ENCODE assay signal across 12 cellular contexts in the genomic region with DNA sequence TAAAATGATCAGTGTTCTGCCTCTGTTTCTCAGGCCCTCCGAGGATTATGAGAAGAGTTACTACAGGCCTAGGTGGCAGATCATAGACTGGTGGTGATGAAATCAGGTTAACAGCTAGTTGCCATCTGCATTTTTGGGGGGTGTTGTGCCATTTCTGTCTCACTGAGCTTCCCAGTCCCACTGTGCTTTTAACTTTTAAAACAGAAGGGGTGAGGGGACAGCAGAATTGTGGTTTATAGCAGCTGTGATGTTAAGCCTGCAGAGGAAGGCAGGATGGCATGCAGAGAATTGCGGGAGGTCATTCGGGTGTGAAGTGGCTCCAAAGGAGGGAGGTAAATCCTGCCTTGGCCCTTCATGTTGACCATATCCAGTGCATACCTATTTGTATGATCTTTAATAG. TPM values are rescaled to one million over a fixed set of nuclear protein-coding genes. Genes with fewer than 3 reads are reported as not detected.
DNase-seq lines count a peak whose midpoint lies in the region; ATAC-seq and TF ChIP-seq lines count a peak whose summit lies in the region.
"Had no signal": no experiment of that assay in that cellular context is flagged by ENCODE, and none has a peak within 500 bp of the region (broad histone marks: within the 10 kb centered on the region; RNA-seq: fewer than 3 reads in every experiment).

No MANE protein-coding gene starts in this region.

- no peak for DNase-seq in CD4-positive, CD25-positive, alpha-beta regulatory T cell
- peak in 1 of 2 experiments; percentile 65 for DNase-seq in HL-60 (ENCODE audit: low read depth in 1 of 2, low spot score in 1 of 2)
- peak; percentile 82 for DNase-seq in myocyte (ENCODE audit: low read depth)
- DNase-seq in KG1 (lab: John Stamatoyannopoulos, UW): no peak
- DNase-seq in cerebellum (ENCODE audit: low spot score): no peak
- DNase-seq in SW480 (ENCODE audit: low spot score): no peak
- no peak for DNase-seq in NCI-H2029 treated with DMSO at 0.1 percent for 48 hours (lab: John Stamatoyannopoulos, UW)
- DNase-seq: dorsolateral prefrontal cortex; NCI-H1436 treated with DMSO at 0.1 percent for 48 hours; stimulated activated CD4-positive, alpha-beta T cell treated with anti-CD3 and anti-CD28 coated beads, Interleukin-2, amount 100 ng/mL, for 48 hours; tibial artery had no signal

- H3K27me3 Mint-ChIP-seq in CD4-positive, CD25-positive, alpha-beta regulatory T cell: peaks cover under 1% of the 10 kb centered on the region
- H3K27me3 Mint-ChIP-seq in activated naive CD8-positive, alpha-beta T cell: no peaks in the 10 kb centered on the region

- no peaks in the 10 kb centered on the region for H3K9me3 ChIP-seq in CD4-positive, CD25-positive, alpha-beta regulatory T cell (ENCODE audit: control insufficient read depth in 2 of 2, low read length in 2 of 2)
- H3K9me3 ChIP-seq: tibial artery had no signal

- H3K4me1 ChIP-seq in CD4-positive, CD25-positive, alpha-beta regulatory T cell (ENCODE audit: control insufficient read depth, insufficient read depth, low read length, poor library complexity, severe bottlenecking): peaks cover 86% of the 10 kb centered on the region

- no peak for TF ChIP-seq CTCF in HL-60 (IDR thresholded peaks at IDR 0.05; ENCODE audit: insufficient read depth, low read length)

- no peaks in the 10 kb centered on the region for H3K36me3 ChIP-seq in CD4-positive, CD25-positive, alpha-beta regulatory T cell (ENCODE audit: control insufficient read depth, insufficient read depth, low read length)

- peak overlapping the region; percentile 42 to 86 (median 79) for H3K27ac Mint-ChIP-seq in CD4-positive, CD25-positive, alpha-beta regulatory T cell
- H3K27ac Mint-ChIP-seq in activated naive CD8-positive, alpha-beta T cell: peak overlapping the region; percentile 87

- H3K4me1 Mint-ChIP-seq in CD4-positive, CD25-positive, alpha-beta regulatory T cell: peaks cover 53 to 82% (median 71%) of the 10 kb centered on the region in 4 donors
- H3K4me1 Mint-ChIP-seq in activated naive CD8-positive, alpha-beta T cell (ENCODE audit: low read depth): peaks cover 76% of the 10 kb centered on the region

- H3K4me3 Mint-ChIP-seq in CD4-positive, CD25-positive, alpha-beta regulatory T cell: peak overlapping the region; percentile 11 to 73 (median 68)
- H3K4me3 Mint-ChIP-seq in activated naive CD8-positive, alpha-beta T cell: peak overlapping the region; percentile 70

- H3K9me3 Mint-ChIP-seq in CD4-positive, CD25-positive, alpha-beta regulatory T cell: no peaks in the 10 kb centered on the region
- no peaks in the 10 kb centered on the region for H3K9me3 Mint-ChIP-seq in activated naive CD8-positive, alpha-beta T cell (ENCODE audit: low read depth)

- ATAC-seq in CD4-positive, CD25-positive, alpha-beta regulatory T cell (ENCODE audit: low read depth in 2 of 2): no peak

- H3K27ac ChIP-seq in CD4-positive, CD25-positive, alpha-beta regulatory T cell (ENCODE audit: insufficient read depth, low read length, poor library complexity, severe bottlenecking): peak overlapping the region; percentile 87
- H3K27ac ChIP-seq in HL-60 (replicated peaks): peak overlapping the region; percentile 42
- H3K27ac ChIP-seq: dorsolateral prefrontal cortex had no signal

- peaks cover 17% of the 10 kb centered on the region for H3K36me3 Mint-ChIP-seq in CD4-positive, CD25-positive, alpha-beta regulatory T cell
- peaks cover 12% of the 10 kb centered on the region for H3K36me3 Mint-ChIP-seq in activated naive CD8-positive, alpha-beta T cell

- H3K4me3 ChIP-seq in CD4-positive, CD25-positive, alpha-beta regulatory T cell (ENCODE audit: low read depth, low read length): peak overlapping the region; percentile 63
- no peak overlapping the region for H3K4me3 ChIP-seq in HL-60 (replicated peaks; ENCODE audit: insufficient read depth, low read length)
- H3K4me3 ChIP-seq: dorsolateral prefrontal cortex, tibial artery had no signal

- no peaks in the 10 kb centered on the region for H3K27me3 ChIP-seq in CD4-positive, CD25-positive, alpha-beta regulatory T cell (ENCODE audit: control insufficient read depth, insufficient read depth, low read length)
- no peaks in the 10 kb centered on the region for H3K27me3 ChIP-seq in HL-60 (ENCODE audit: insufficient read depth, poor library complexity, severe bottlenecking)
- H3K27me3 ChIP-seq: dorsolateral prefrontal cortex, tibial artery had no signal

RNA-seq across cellular contexts. Expression of a gene that starts 5.0 kb away (rescaled TPM):
- 114 TPM for total RNA-seq in CD4-positive, CD25-positive, alpha-beta regulatory T cell
- 10 to 100 TPM; 64.3 to 88.4 (median 78.3) TPM for polyA plus RNA-seq in CD4-positive, CD25-positive, alpha-beta regulatory T cell
- total RNA-seq in myocyte: 86.0 and 98.0 TPM in 2 replicates
- 19.6 TPM for polyA plus RNA-seq in myocyte (2012)
- 98.3 TPM for total RNA-seq in cerebellum
